ENCODE assay signal across 7 cellular contexts in genomic region chr14:22588419-22589095, GRCh38. TPM values are rescaled to one million over a fixed set of nuclear protein-coding genes. Genes with fewer than 3 reads are reported as not detected.
DNase-seq lines count a peak whose midpoint lies in the region; ATAC-seq and TF ChIP-seq lines count a peak whose summit lies in the region.

No MANE protein-coding gene starts in this region.

- no peaks in the 10 kb centered on the region for H3K27me3 ChIP-seq in iPS-15b (ENCODE audit: control insufficient read depth, insufficient read depth, low read length)

- POLR2A ChIA-PET in HEK293 (lab: Yijun Ruan, JAX), result interaction anchor here (0.5 to 1.5 kb wide), 13 partner anchors 10 to 472 kb away, joined by 3 to 22 read pairs (median 3); partner anchors contain the start of genes ABHD4, HAUS4, OXA1L and PRMT5
- POLR2A ChIA-PET in activated CD8-positive, alpha-beta T cell treated with anti-CD3 and anti-CD28 coated beads for 36 hours (lab: Charles Lee), result interaction anchor here (0.6 to 3.9 kb wide), 30 partner anchors 9 to 667 kb away, joined by 3 to 31 read pairs (median 4); partner anchors contain the start of genes ABHD4 and OXA1L

- CTCF ChIA-PET in HEK293 (lab: Yijun Ruan, JAX), result interaction anchor here (0.6 to 3.9 kb wide), 11 partner anchors 10 to 1453 kb away, joined by 3 to 27 read pairs (median 4); partner anchors contain the start of gene OXA1L
- CTCF ChIA-PET in activated CD8-positive, alpha-beta T cell treated with anti-CD3 and anti-CD28 coated beads for 36 hours (lab: Charles Lee), result interaction anchor here (0.6 to 12.8 kb wide), 22 partner anchors 9 to 885 kb away, joined by 3 to 163 read pairs (median 4); partner anchors contain the start of genes ABHD4 and OXA1L

- peak overlapping the region; percentile 98 for H3K27ac Mint-ChIP-seq in activated CD8-positive, alpha-beta T cell treated with anti-CD3 and anti-CD28 coated beads for 36 hours
- H3K27ac Mint-ChIP-seq in stimulated activated naive CD8-positive, alpha-beta T cell treated with anti-CD3 and anti-CD28 coated beads, Interleukin-15, amount 100 ng/mL, for 72 hours, result peak overlapping the region; percentile 99

- TF ChIP-seq CTCF in HEK293 (tag by site-specific recombination; IDR thresholded peaks at IDR 0.05), result no peak
- no peak for TF ChIP-seq CTCF in activated CD8-positive, alpha-beta T cell treated with anti-CD3 and anti-CD28 coated beads for 36 hours (IDR thresholded peaks at IDR 0.05)

- peaks cover 40% of the 10 kb centered on the region for H3K36me3 Mint-ChIP-seq in activated CD8-positive, alpha-beta T cell treated with anti-CD3 and anti-CD28 coated beads for 36 hours (ENCODE audit: low read depth)

- intact Hi-C loops in activated CD8-positive, alpha-beta T cell treated with anti-CD3 and anti-CD28 coated beads for 36 hours (cut with micrococcal nuclease), result loop anchor here (10.0 kb wide), 1 partner anchor 126 kb away; no protein-coding TSS in a partner anchor

- H3K4me1 Mint-ChIP-seq in activated CD8-positive, alpha-beta T cell treated with anti-CD3 and anti-CD28 coated beads for 36 hours (ENCODE audit: low read depth), result peaks cover 64% of the 10 kb centered on the region
- H3K4me1 Mint-ChIP-seq in stimulated activated naive CD8-positive, alpha-beta T cell treated with anti-CD3 and anti-CD28 coated beads, Interleukin-15, amount 100 ng/mL, for 72 hours, result peaks cover 81% of the 10 kb centered on the region

- H3K4me1 ChIP-seq in HEK293 (ENCODE audit: control insufficient read depth, insufficient read depth, low read length) (no peaks in the 10 kb centered on the region), iPS-15b (ENCODE audit: control insufficient read depth, insufficient read depth, low read length) (peaks cover 5% of the 10 kb centered on the region)

- H3K4me3 ChIP-seq in HEK293 (ENCODE audit: low read depth, low read length), result peak overlapping the region; percentile 87
- H3K4me3 ChIP-seq in iPS-15b (ENCODE audit: low read depth, low read length), result peak overlapping the region; percentile 85

- H3K9me3 Mint-ChIP-seq in activated CD8-positive, alpha-beta T cell treated with anti-CD3 and anti-CD28 coated beads for 36 hours, result no peaks in the 10 kb centered on the region
- no peaks in the 10 kb centered on the region for H3K9me3 Mint-ChIP-seq in stimulated activated naive CD8-positive, alpha-beta T cell treated with anti-CD3 and anti-CD28 coated beads, Interleukin-15, amount 100 ng/mL, for 72 hours

- peak overlapping the region; percentile 83 for H3K4me3 Mint-ChIP-seq in activated CD8-positive, alpha-beta T cell treated with anti-CD3 and anti-CD28 coated beads for 36 hours
- H3K4me3 Mint-ChIP-seq in stimulated activated naive CD8-positive, alpha-beta T cell treated with anti-CD3 and anti-CD28 coated beads, Interleukin-15, amount 100 ng/mL, for 72 hours, result peak overlapping the region; percentile 83 to 96

- no peak for TF ChIP-seq POLR2A in GM18505 (IDR thresholded peaks at IDR 0.05; ENCODE audit: borderline replicate concordance, extremely low read depth, insufficient read depth, insufficient read length)

- H3K36me3 ChIP-seq in HEK293 (ENCODE audit: control insufficient read depth in 2 of 2, insufficient read depth in 1 of 2, low read length in 2 of 2), result peaks cover 0 to 13% of the 10 kb centered on the region in 2 experiments; a peak in 1 of 3 replicates
- H3K36me3 ChIP-seq in iPS-15b (ENCODE audit: control insufficient read depth, insufficient read depth, low read length), result no peaks in the 10 kb centered on the region

- peak; percentile 24 for DNase-seq in activated CD8-positive, alpha-beta T cell treated with anti-CD3 and anti-CD28 coated beads for 36 hours
- no peak for DNase-seq in stimulated activated naive CD8-positive, alpha-beta T cell treated with anti-CD3 and anti-CD28 coated beads, Interleukin-15, amount 100 ng/mL, for 72 hours
- DNase-seq in iPS-NIHi7 (ENCODE audit: extremely low spot score), result no peak
- DNase-seq in T1000 (lab: John Stamatoyannopoulos, UW), result no peak

- H3K27ac ChIP-seq in HEK293 (ENCODE audit: extremely low read depth, low read depth, low read length), result peak overlapping the region; percentile 49; the same call in 1 of the 2 replicates

- H3K27me3 Mint-ChIP-seq in activated CD8-positive, alpha-beta T cell treated with anti-CD3 and anti-CD28 coated beads for 36 hours, result peaks cover 1% of the 10 kb centered on the region
- H3K27me3 Mint-ChIP-seq in stimulated activated naive CD8-positive, alpha-beta T cell treated with anti-CD3 and anti-CD28 coated beads, Interleukin-15, amount 100 ng/mL, for 72 hours, result no peaks in the 10 kb centered on the region

- H3K9me3 ChIP-seq in HEK293 (ENCODE audit: control insufficient read depth, insufficient read depth, low read depth, low read length) (no peaks in the 10 kb centered on the region), iPS-15b (ENCODE audit: control insufficient read depth, insufficient read depth, low read length) (no peaks in the 10 kb centered on the region)

- no peak for ATAC-seq in activated CD8-positive, alpha-beta T cell treated with anti-CD3 and anti-CD28 coated beads for 36 hours
- ATAC-seq in stimulated activated naive CD8-positive, alpha-beta T cell treated with anti-CD3 and anti-CD28 coated beads, Interleukin-15, amount 100 ng/mL, for 72 hours, result peak; percentile 3
- no peak for ATAC-seq in GM18505 (IDR thresholded peaks at IDR 0.05; ENCODE audit: unreplicated experiment)

- H3K9ac ChIP-seq in iPS-15b (ENCODE audit: low read depth, low read length), result peak overlapping the region; percentile 82

TF ChIP-seq in HEK293, 187 proteins besides CTCF, POLR2A, EP300 and RAD21:
- TF ChIP-seq ZNF600 (tag by site-specific recombination; IDR thresholded peaks at IDR 0.05) (no peak), ZNF660 (tag by site-specific recombination; IDR thresholded peaks at IDR 0.05) (peak; percentile 21; the same call in 1 of the 2 replicates)

RNA-seq across cellular contexts. Expression of gene DAD1, which starts 0.5 kb away (rescaled TPM):
- 100 to 1,000 TPM; 194 to 196 TPM for total RNA-seq in activated CD8-positive, alpha-beta T cell treated with anti-CD3 and anti-CD28 coated beads for 36 hours

RNA-seq across cellular contexts. Expression of gene ABHD4, which starts 9.5 kb away (rescaled TPM):
- 1 to 10 TPM; 8.6 to 9.4 TPM for total RNA-seq in activated CD8-positive, alpha-beta T cell treated with anti-CD3 and anti-CD28 coated beads for 36 hours

RNA-seq across cellular contexts. Expression of gene OR6J1, which starts 55.6 kb away (rescaled TPM):
- not detected for total RNA-seq in activated CD8-positive, alpha-beta T cell treated with anti-CD3 and anti-CD28 coated beads for 36 hours
